Comparison of ENCODE assay signal across 24 cellular contexts in the genomic region with DNA sequence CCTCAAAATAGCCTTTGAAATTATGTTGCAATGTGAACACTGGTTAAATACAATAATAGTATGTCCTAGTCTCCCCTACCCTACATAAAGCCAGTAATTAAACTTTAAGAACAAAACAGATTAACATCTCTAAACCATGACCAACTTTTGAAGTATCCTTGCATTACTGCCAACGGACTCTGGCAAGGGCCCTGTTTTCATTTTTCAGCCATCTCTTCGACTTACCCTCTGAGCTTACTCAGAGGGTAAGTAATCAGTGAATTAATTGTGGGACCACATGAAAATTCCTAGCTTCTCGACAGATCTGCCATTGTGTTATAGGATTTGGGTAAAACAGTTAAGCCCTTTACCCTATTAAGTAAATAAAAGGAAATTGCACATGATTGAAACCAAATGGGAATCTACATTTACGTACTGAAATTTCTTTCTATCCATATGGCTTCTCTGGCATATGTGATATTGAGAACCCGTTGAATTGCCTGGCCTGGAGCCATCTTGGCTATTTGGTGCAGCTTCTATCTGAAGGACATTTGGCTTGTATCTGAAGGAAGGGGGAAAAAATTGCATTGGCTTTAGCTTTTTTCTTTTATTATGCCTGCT. TPM values are rescaled to one million over a fixed set of nuclear protein-coding genes. Genes with fewer than 3 reads are reported as not detected.
A peak's percentile ranks its signal among the peaks of the same experiment; 100 is the strongest.
DNase-seq lines count a peak whose midpoint lies in the region; ATAC-seq lines count a peak whose summit lies in the region.
"Had no signal": no experiment of that assay in that cellular context is flagged by ENCODE, and none has a peak within 500 bp of the region (broad histone marks: within the 10 kb centered on the region; RNA-seq: fewer than 3 reads in every experiment).

No MANE protein-coding gene starts in this region.

- DNase-seq in NCI-H82 (lab: John Stamatoyannopoulos, UW) (peak; percentile 20), NCI-H82 treated with DMSO at 0.1 percent for 48 hours (lab: John Stamatoyannopoulos, UW; ENCODE audit: unreplicated experiment) (no peak), NCI-H446 (lab: John Stamatoyannopoulos, UW) (peak; percentile 92 to 96), cerebellum (ENCODE audit: low spot score) (peak; percentile 49), occipital lobe (lab: John Stamatoyannopoulos, UW) (no peak), DMS53 (lab: John Stamatoyannopoulos, UW) (no peak)
- no peak for DNase-seq in effector CD8-positive, alpha-beta T cell (lab: John Stamatoyannopoulos, UW)
- DNase-seq: activated CD4-positive, CD25-positive, alpha-beta regulatory T cell; brain microvascular endothelial cell; gastrocnemius medialis; HFFc6; IMR-90; MM.1S; naive thymus-derived CD8-positive, alpha-beta T cell; NCI-H2029 treated with DMSO at 0.1 percent for 48 hours; NCI-H748 treated with DMSO at 0.1 percent for 48 hours; pancreas; stimulated activated CD4-positive, alpha-beta T cell treated with anti-CD3 and anti-CD28 coated beads, Interleukin-2, amount 100 ng/mL, for 24 hours; T1000; upper lobe of right lung had no signal

- no peak for ATAC-seq in GM18519 (IDR thresholded peaks at IDR 0.05; ENCODE audit: low FRiP score, unreplicated experiment)
- ATAC-seq: activated naive CD4-positive, alpha-beta T cell treated with anti-CD3 and anti-CD28 coated beads, Interleukin-2, amount 50 U/mL, for 72 hours; gastrocnemius medialis; naive thymus-derived CD8-positive, alpha-beta T cell; Panc1; pancreas; upper lobe of right lung had no signal

RNA-seq across cellular contexts. Expression of gene DYNC1I1, which starts 39.6 kb away (rescaled TPM):
- total RNA-seq in cerebellum (15.2 TPM), occipital lobe (182 TPM)
- total RNA-seq: activated CD8-positive, alpha-beta memory T cell treated with anti-CD3 and anti-CD28 coated beads for 36 hours; activated naive CD4-positive, alpha-beta T cell treated with anti-CD3 and anti-CD28 coated beads, Interleukin-2, amount 50 U/mL, for 72 hours; naive thymus-derived CD8-positive, alpha-beta T cell had no signal

Comparison
In these comparisons a context has a peak if more than half of its experiments do, and no peak if none do; other contexts are left out.
1. DNase-seq: peak in NCI-H82 (single experiment), NCI-H446 (2 of 2) and cerebellum (single experiment); none in NCI-H82 treated with DMSO at 0.1 percent for 48 hours (single experiment), occipital lobe (single experiment), DMS53 (single experiment) and effector CD8-positive, alpha-beta T cell (single experiment).
2. RNA of gene DYNC1I1, which starts 39.6 kb away (total RNA-seq): 182 TPM in occipital lobe (single experiment); 15.2 TPM in cerebellum (single experiment); every median in the first group is over 10 times any median in the second.